Comparison of ENCODE assay signal across 1 cellular context in the genomic region with DNA sequence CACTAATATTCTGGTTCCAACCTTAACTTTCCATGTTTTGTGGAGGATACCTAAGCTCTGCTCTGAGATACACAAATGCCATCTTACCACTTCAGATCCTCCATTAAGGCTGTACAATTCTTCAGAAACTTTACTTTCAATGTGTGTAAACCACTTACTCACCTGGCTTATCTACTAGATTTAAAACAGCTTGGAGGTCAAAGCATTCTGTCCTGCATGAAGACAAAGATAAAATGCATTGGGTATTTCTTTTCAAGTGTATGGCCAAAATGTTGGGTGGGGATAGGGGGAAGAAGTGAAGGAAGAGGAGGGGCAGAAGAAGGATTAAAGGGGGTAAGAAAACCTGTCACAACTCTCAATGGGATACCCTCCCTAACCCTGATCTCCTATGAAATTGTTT.
TF ChIP-seq lines count a peak whose summit lies in the region.

No MANE protein-coding gene starts in this region.

TF ChIP-seq in IMR-90, 13 proteins besides CTCF, POLR2A, EP300 and RAD21 (continued from another document):
- TF ChIP-seq USF2 (IDR thresholded peaks at IDR 0.05; ENCODE audit: low read depth, low read length) (no peak), NFE2L2 (IDR thresholded peaks at IDR 0.05; ENCODE audit: low read depth, low read length) (no peak), FOS (IDR thresholded peaks at IDR 0.05; ENCODE audit: low read depth, low read length) (no peak), MAZ (IDR thresholded peaks at IDR 0.05; ENCODE audit: borderline replicate concordance, low read depth, low read length) (no peak), RCOR1 (IDR thresholded peaks at IDR 0.05; ENCODE audit: insufficient replicate concordance, low read length) (no peak)
